1 cellular context compared by ENCODE assay signal in genomic region chr9:101365181-101365580, GRCh38.
TF ChIP-seq lines count a peak whose summit lies in the region.

No MANE protein-coding gene starts in this region.

TF ChIP-seq in HepG2, 621 proteins besides CTCF, POLR2A, EP300 and RAD21:
- no peak for TF ChIP-seq MZF1 (CRISPR knock-in tag; IDR thresholded peaks at IDR 0.05; ENCODE audit: borderline replicate concordance)
- TF ChIP-seq SNAPC5 (CRISPR knock-in tag; IDR thresholded peaks at IDR 0.05; ENCODE audit: borderline replicate concordance), result no peak
- no peak for TF ChIP-seq AHR (CRISPR knock-in tag; IDR thresholded peaks at IDR 0.05)
- TF ChIP-seq ARID3A (IDR thresholded peaks at IDR 0.05; ENCODE audit: low read depth, low read length), result 0 out of 2 replicates have a peak, but pooled peaks have one; percentile 20
- TF ChIP-seq ATF4 (CRISPR knock-in tag; IDR thresholded peaks at IDR 0.05), result peak in 1 of 2 experiments; percentile 78; a peak in 2 of 4 replicates
- TF ChIP-seq KMT2A (CRISPR knock-in tag; IDR thresholded peaks at IDR 0.05), result no peak
